ENCODE assay signal across 10 cellular contexts in genomic region chr2:39673018-39673417, GRCh38. TPM values are rescaled to one million over a fixed set of nuclear protein-coding genes. Genes with fewer than 3 reads are reported as not detected.
"Had no signal": no experiment of that assay in that cellular context is flagged by ENCODE, and none has a peak within 500 bp of the region (broad histone marks: within the 10 kb centered on the region; RNA-seq: fewer than 3 reads in every experiment).

No MANE protein-coding gene starts in this region.

- H3K4me3 Mint-ChIP-seq: GM23338, H9, HFFc6 had no signal

- H2AFZ ChIP-seq: GM23248, GM23338 had no signal

- ATAC-seq: GM23338, HCT116 had no signal

- H3K4me2 ChIP-seq: GM23338 had no signal

- H3K36me3 ChIP-seq: HAP-1 had no signal

- H3K27ac Mint-ChIP-seq: GM23338, HFFc6 had no signal

- H3K27ac ChIP-seq: GM23248 had no signal

- DNase-seq: GM23248, GOT3, H7, H9, HCEC 1CT, HFFc6 had no signal

- H3K4me1 ChIP-seq: HAP-1 had no signal

- H3K4me3 ChIP-seq: GM23248, GM23338, HAP-1 had no signal

RNA-seq across cellular contexts. Expression of gene TMEM178A, which starts 7.3 kb away (rescaled TPM):
- total RNA-seq: H4 had no signal
